ENCODE assay signal across 8 cellular contexts in the genomic region with DNA sequence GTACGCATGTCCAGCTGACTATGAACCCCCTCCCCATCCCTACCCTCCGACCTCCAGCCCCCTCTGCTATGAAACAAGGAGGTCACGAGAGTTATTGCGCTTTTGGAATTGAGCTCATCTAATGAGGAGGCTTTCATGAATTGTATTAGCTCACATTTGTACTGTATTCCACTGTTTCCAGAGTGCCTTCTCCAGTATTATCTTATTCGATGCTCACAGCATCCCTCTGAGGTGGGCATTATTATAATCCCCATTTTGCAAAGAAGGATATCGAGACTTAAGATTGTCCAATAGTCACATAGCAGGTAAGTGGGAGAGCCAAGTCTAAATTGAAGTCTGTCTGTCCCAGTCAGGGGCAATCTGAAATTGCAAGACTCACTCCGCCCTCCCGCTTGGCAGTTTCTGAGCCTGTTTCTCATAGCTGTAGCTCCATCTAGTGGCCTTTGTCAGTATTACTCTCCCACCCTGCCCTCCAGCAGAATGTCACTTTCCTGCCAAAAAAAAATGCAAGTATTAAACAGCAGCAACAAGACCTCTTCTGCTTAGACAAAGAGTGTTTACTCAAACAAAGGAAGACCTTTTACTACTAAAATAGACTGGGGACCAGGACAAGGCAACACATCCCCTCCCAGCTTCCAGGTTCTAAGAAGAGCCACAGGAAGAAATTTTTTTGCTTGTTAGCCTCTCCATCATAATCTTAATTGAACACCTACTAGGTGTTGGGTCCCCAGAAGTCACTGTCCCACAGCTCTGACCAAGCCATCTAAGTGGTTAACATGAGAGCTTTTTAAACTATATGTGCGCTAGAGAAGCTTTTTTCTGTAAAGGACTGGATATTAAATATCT. TPM values are rescaled to one million over a fixed set of nuclear protein-coding genes. Genes with fewer than 3 reads are reported as not detected.
DNase-seq lines count a peak whose midpoint lies in the region; ATAC-seq and TF ChIP-seq lines count a peak whose summit lies in the region.

No MANE protein-coding gene starts in this region.

- H3K9me3 ChIP-seq in naive thymus-derived CD4-positive, alpha-beta T cell (ENCODE audit: control insufficient read depth in 2 of 3, low read length in 3 of 3), result no peaks in the 10 kb centered on the region

- H3K27ac ChIP-seq in naive thymus-derived CD4-positive, alpha-beta T cell (ENCODE audit: low read depth, low read length), result no peak overlapping the region

- no peaks in the 10 kb centered on the region for H3K4me1 ChIP-seq in naive thymus-derived CD4-positive, alpha-beta T cell (ENCODE audit: control insufficient read depth in 2 of 2, insufficient read depth in 2 of 2, low read length in 2 of 2)

- TF ChIP-seq CTCF in epithelial cell of proximal tubule (conservative IDR thresholded peaks at IDR 0.05; ENCODE audit: low read depth, low read length), result peak; percentile 83

- POLR2A ChIA-PET in naive thymus-derived CD4-positive, alpha-beta T cell (lab: Charles Lee), result no interaction called here

- no peak overlapping the region for H3K4me3 Mint-ChIP-seq in naive thymus-derived CD4-positive, alpha-beta T cell

- H3K27me3 ChIP-seq in naive thymus-derived CD4-positive, alpha-beta T cell (ENCODE audit: control insufficient read depth in 2 of 2, insufficient read depth in 2 of 2, low read length in 2 of 2), result no peaks in the 10 kb centered on the region

- peak; percentile 70 for ATAC-seq in naive thymus-derived CD4-positive, alpha-beta T cell
- ATAC-seq in GM18909 (IDR thresholded peaks at IDR 0.05; ENCODE audit: poor library complexity, unreplicated experiment), result no peak

- peaks cover 0 to 5% (median 0%) of the 10 kb centered on the region in 11 donors for H3K9me3 Mint-ChIP-seq in naive thymus-derived CD4-positive, alpha-beta T cell

- CTCF ChIA-PET in naive thymus-derived CD4-positive, alpha-beta T cell (lab: Charles Lee), result interaction anchor here (0.6 to 1.3 kb wide), 3 partner anchors 99 to 1140 kb away, joined by 3 to 6 read pairs (median 3); no protein-coding TSS in a partner anchor

- H3K36me3 ChIP-seq in naive thymus-derived CD4-positive, alpha-beta T cell (ENCODE audit: control insufficient read depth in 2 of 3, insufficient read depth in 3 of 3, low read length in 3 of 3), result no peaks in the 10 kb centered on the region

- no peaks in the 10 kb centered on the region for H3K36me3 Mint-ChIP-seq in naive thymus-derived CD4-positive, alpha-beta T cell

- no peak overlapping the region for H3K4me3 ChIP-seq in epithelial cell of proximal tubule (ENCODE audit: low read depth, low read length)
- H3K4me3 ChIP-seq in naive thymus-derived CD4-positive, alpha-beta T cell (ENCODE audit: low read length), result no peak overlapping the region

- no peaks in the 10 kb centered on the region for H3K4me1 Mint-ChIP-seq in naive thymus-derived CD4-positive, alpha-beta T cell

- H3K27me3 Mint-ChIP-seq in naive thymus-derived CD4-positive, alpha-beta T cell, result peaks cover 0 to 61% (median 50%) of the 10 kb centered on the region in 5 donors

- H3K27ac Mint-ChIP-seq in naive thymus-derived CD4-positive, alpha-beta T cell, result no peak overlapping the region

- DNase-seq in GM03348 (ENCODE audit: low spot score), result peak; percentile 84
- DNase-seq in HPDE6-E6E7 (ENCODE audit: extremely low spot score), result peak; percentile 60
- peak; percentile 34 for DNase-seq in NOMO-1 treated with dmso at 0.1 percent for 144 hours (lab: John Stamatoyannopoulos, UW; ENCODE audit: unreplicated experiment)
- peak; percentile 9 for DNase-seq in activated CD8-positive, alpha-beta memory T cell treated with anti-CD3 and anti-CD28 coated beads, Interleukin-2, amount 50 U/mL, for 1 hour (ENCODE audit: extremely low read depth)
- peak; percentile 18 for DNase-seq in epithelial cell of proximal tubule (ENCODE audit: low read depth)
- DNase-seq in naive thymus-derived CD4-positive, alpha-beta T cell, result peak; percentile 5 to 58 (median 39)
- DNase-seq in stimulated activated naive CD4-positive, alpha-beta T cell treated with Interleukin-2 at 50 U/mL for 16 hours (lab: John Stamatoyannopoulos, UW), result peak; percentile 29

- intact Hi-C loops in naive thymus-derived CD4-positive, alpha-beta T cell (cut with micrococcal nuclease), result loop anchor here (1.0 to 10.0 kb wide), 4 partner anchors 101 to 1360 kb away; no protein-coding TSS in a partner anchor

RNA-seq across cellular contexts. Expression of gene TMEM233, which starts 48.6 kb away (rescaled TPM):
- 0.17 TPM in 1 of 2 replicates, not detected in the other for total RNA-seq in epithelial cell of proximal tubule
- not detected for total RNA-seq in naive thymus-derived CD4-positive, alpha-beta T cell
- polyA plus RNA-seq in naive thymus-derived CD4-positive, alpha-beta T cell, result not detected

Comparison
In these comparisons a context has a peak if more than half of its experiments do, and no peak if none do; other contexts are left out.
1. DNase-seq: peak in every context shown above with its lines; median percentile 84 in GM03348; 60 in HPDE6-E6E7; 39 in naive thymus-derived CD4-positive, alpha-beta T cell; 34 in NOMO-1 treated with dmso at 0.1 percent for 144 hours; 29 in stimulated activated naive CD4-positive, alpha-beta T cell treated with Interleukin-2 at 50 U/mL for 16 hours; 18 in epithelial cell of proximal tubule; 9 in activated CD8-positive, alpha-beta memory T cell treated with anti-CD3 and anti-CD28 coated beads, Interleukin-2, amount 50 U/mL, for 1 hour.